In genomic region chr6:141848029-141848890, GRCh38 we compare ENCODE assay signal across 14 cellular contexts.
DNase-seq lines count a peak whose midpoint lies in the region; ATAC-seq, FAIRE-seq and TF ChIP-seq lines count a peak whose summit lies in the region.
"Had no signal": no experiment of that assay in that cellular context is flagged by ENCODE, and none has a peak within 500 bp of the region (broad histone marks: within the 10 kb centered on the region; RNA-seq: fewer than 3 reads in every experiment).

No MANE protein-coding gene starts in this region.

- H2BK5ac ChIP-seq in trophoblast cell (ENCODE audit: low read depth, low read length, poor library complexity) = no peak overlapping the region

- no peak overlapping the region for H3K14ac ChIP-seq in trophoblast cell (ENCODE audit: low read length)

- no peak overlapping the region for H2BK120ac ChIP-seq in trophoblast cell (ENCODE audit: insufficient read depth, low read length, poor library complexity)

- H3K27me3 ChIP-seq in MM.1S (replicated peaks; ENCODE audit: insufficient read depth, low read length) (no peaks in the 10 kb centered on the region), astrocyte (ENCODE audit: insufficient read depth, low read length) (no peaks in the 10 kb centered on the region), trophoblast cell (ENCODE audit: insufficient read depth, low read length) (no peaks in the 10 kb centered on the region), left ventricle myocardium inferior (ENCODE audit: low read depth) (no peaks in the 10 kb centered on the region)
- H3K27me3 ChIP-seq: heart left ventricle, tibial nerve had no signal

- no peak overlapping the region for H2BK12ac ChIP-seq in trophoblast cell (ENCODE audit: low read length)

- peaks cover 17% of the 10 kb centered on the region for H3K4me1 Mint-ChIP-seq in activated CD4-positive, alpha-beta T cell treated with anti-CD3 and anti-CD28 coated beads, Interleukin-2, amount 10 ng/mL, durations not matched to agents 7 days and 5 days
- H3K4me1 Mint-ChIP-seq in activated CD4-positive, alpha-beta T cell treated with anti-CD3 and anti-CD28 coated beads, Interleukin-2, amount 10 ng/mL, durations not matched to agents 24 days and 14 days = peaks cover 2% of the 10 kb centered on the region
- H3K4me1 Mint-ChIP-seq in astrocyte (ENCODE audit: low read depth, unreplicated experiment) = peaks cover 5% of the 10 kb centered on the region

- H3K79me2 ChIP-seq in MM.1S (ENCODE audit: low read length) (no peaks in the 10 kb centered on the region), astrocyte (ENCODE audit: insufficient read depth, low read length) (no peaks in the 10 kb centered on the region), trophoblast cell (ENCODE audit: control insufficient read depth, insufficient read depth, low read length, poor library complexity) (no peaks in the 10 kb centered on the region)

- no peak overlapping the region for H2AFZ ChIP-seq in MM.1S (ENCODE audit: low read length)
- no peak overlapping the region for H2AFZ ChIP-seq in astrocyte (ENCODE audit: low read depth, low read length)
- H2AFZ ChIP-seq in trophoblast cell (ENCODE audit: insufficient read depth, low read length, poor library complexity) = no peak overlapping the region

- H3K27ac ChIP-seq in MM.1S (ENCODE audit: low read length) (no peak overlapping the region), astrocyte (ENCODE audit: low read depth, low read length) (no peak overlapping the region), trophoblast cell (ENCODE audit: low read depth, low read length) (no peak overlapping the region), coronary artery (no peak overlapping the region), left ventricle myocardium inferior (replicated peaks) (no peak overlapping the region)
- H3K27ac ChIP-seq: A549 had no signal

- no peak for FAIRE-seq in astrocyte (lab: Jason Lieb, UNC)
- FAIRE-seq: A549 had no signal

- peak overlapping the region; percentile 52 for H3K23ac ChIP-seq in trophoblast cell (ENCODE audit: low read length)

- H3K9me3 ChIP-seq in MM.1S (replicated peaks; ENCODE audit: insufficient read depth, low read length) (no peaks in the 10 kb centered on the region), astrocyte (ENCODE audit: insufficient read depth, low read depth, low read length) (no peaks in the 10 kb centered on the region), trophoblast cell (ENCODE audit: insufficient read depth, low read depth, low read length) (no peaks in the 10 kb centered on the region), left ventricle myocardium inferior (replicated peaks) (no peaks in the 10 kb centered on the region)
- H3K9me3 ChIP-seq: A549, heart left ventricle, tibial nerve had no signal

- no peaks in the 10 kb centered on the region for H3K27me3 Mint-ChIP-seq in activated CD4-positive, alpha-beta T cell treated with anti-CD3 and anti-CD28 coated beads, Interleukin-2, amount 10 ng/mL, durations not matched to agents 7 days and 5 days
- no peaks in the 10 kb centered on the region for H3K27me3 Mint-ChIP-seq in activated CD4-positive, alpha-beta T cell treated with anti-CD3 and anti-CD28 coated beads, Interleukin-2, amount 10 ng/mL, durations not matched to agents 24 days and 14 days
- no peaks in the 10 kb centered on the region for H3K27me3 Mint-ChIP-seq in astrocyte (ENCODE audit: low read depth, unreplicated experiment)

- no peaks in the 10 kb centered on the region for H3K36me3 Mint-ChIP-seq in activated CD4-positive, alpha-beta T cell treated with anti-CD3 and anti-CD28 coated beads, Interleukin-2, amount 10 ng/mL, durations not matched to agents 7 days and 5 days (ENCODE audit: low read depth)
- no peaks in the 10 kb centered on the region for H3K36me3 Mint-ChIP-seq in activated CD4-positive, alpha-beta T cell treated with anti-CD3 and anti-CD28 coated beads, Interleukin-2, amount 10 ng/mL, durations not matched to agents 24 days and 14 days (ENCODE audit: low read depth)
- H3K36me3 Mint-ChIP-seq in astrocyte (ENCODE audit: low read depth, unreplicated experiment) = no peaks in the 10 kb centered on the region

- H3K4me1 ChIP-seq in MM.1S (ENCODE audit: low read length) (no peaks in the 10 kb centered on the region), astrocyte (ENCODE audit: insufficient read depth, low read length) (no peaks in the 10 kb centered on the region), trophoblast cell (ENCODE audit: control insufficient read depth in 1 of 2, insufficient read depth in 2 of 2, low read length in 2 of 2) (no peaks in the 10 kb centered on the region), left ventricle myocardium inferior (no peaks in the 10 kb centered on the region)
- H3K4me1 ChIP-seq: A549, heart left ventricle, tibial nerve had no signal

- POLR2A ChIA-PET in activated CD4-positive, alpha-beta T cell treated with anti-CD3 and anti-CD28 coated beads, Interleukin-2, amount 10 ng/mL, durations not matched to agents 7 days and 5 days (lab: Charles Lee) = no interaction called here

- no peak overlapping the region for H4K12ac ChIP-seq in trophoblast cell (ENCODE audit: low read depth, low read length)

- H4K91ac ChIP-seq in trophoblast cell (ENCODE audit: low read depth, low read length) = no peak overlapping the region

- CTCF ChIA-PET in activated CD4-positive, alpha-beta T cell treated with anti-CD3 and anti-CD28 coated beads, Interleukin-2, amount 10 ng/mL, durations not matched to agents 7 days and 5 days (lab: Charles Lee) = no interaction called here

- H3K4me2 ChIP-seq in MM.1S (ENCODE audit: low read depth, low read length) (no peak overlapping the region), astrocyte (ENCODE audit: low read length) (no peak overlapping the region), trophoblast cell (ENCODE audit: low read length) (no peak overlapping the region)
- H3K4me2 ChIP-seq: A549, smooth muscle cell had no signal

- no peak for ATAC-seq in GM21515 (IDR thresholded peaks at IDR 0.05; ENCODE audit: unreplicated experiment)
- ATAC-seq: A549, heart left ventricle had no signal

- H3K9ac ChIP-seq in MM.1S (ENCODE audit: low read length) (no peak overlapping the region), astrocyte (ENCODE audit: low read length) (no peak overlapping the region), trophoblast cell (ENCODE audit: low read length) (no peak overlapping the region)

- no peak overlapping the region for H3K4ac ChIP-seq in trophoblast cell (ENCODE audit: low read depth, low read length)

- peak; percentile 48 for DNase-seq in activated CD4-positive, alpha-beta T cell treated with anti-CD3 and anti-CD28 coated beads, Interleukin-2, amount 10 ng/mL, durations not matched to agents 7 days and 5 days
- DNase-seq in activated CD4-positive, alpha-beta T cell treated with anti-CD3 and anti-CD28 coated beads, Interleukin-2, amount 10 ng/mL, durations not matched to agents 24 days and 14 days = no peak
- DNase-seq in MM.1S (peak; percentile 33), astrocyte (ENCODE audit: low read depth) (peak; percentile 7), trophoblast cell (no peak), coronary artery (ENCODE audit: low spot score) (no peak), left ventricle myocardium inferior (no peak)
- DNase-seq: activated CD8-positive, alpha-beta memory T cell treated with anti-CD3 and anti-CD28 coated beads for 24 hours; heart left ventricle had no signal

- H3K9me3 Mint-ChIP-seq in activated CD4-positive, alpha-beta T cell treated with anti-CD3 and anti-CD28 coated beads, Interleukin-2, amount 10 ng/mL, durations not matched to agents 7 days and 5 days = no peaks in the 10 kb centered on the region
- no peaks in the 10 kb centered on the region for H3K9me3 Mint-ChIP-seq in activated CD4-positive, alpha-beta T cell treated with anti-CD3 and anti-CD28 coated beads, Interleukin-2, amount 10 ng/mL, durations not matched to agents 24 days and 14 days
- H3K9me3 Mint-ChIP-seq in astrocyte (ENCODE audit: unreplicated experiment) = no peaks in the 10 kb centered on the region
- H3K9me3 Mint-ChIP-seq: T-helper 1 cell treated with Interleukin-12 subunit alpha and Interleukin-12 subunit beta and Interleukin-4 antibody, amounts not matched to agents 30 μg/mL and 1 μg/mL, for 36 hours had no signal

- intact Hi-C loops in activated CD4-positive, alpha-beta T cell treated with anti-CD3 and anti-CD28 coated beads, Interleukin-2, amount 10 ng/mL, durations not matched to agents 24 days and 14 days (cut with micrococcal nuclease) = no loop called here
- intact Hi-C loops in left ventricle myocardium inferior (cut with micrococcal nuclease) = no loop called here

- H3K4me3 Mint-ChIP-seq in activated CD4-positive, alpha-beta T cell treated with anti-CD3 and anti-CD28 coated beads, Interleukin-2, amount 10 ng/mL, durations not matched to agents 7 days and 5 days = peak overlapping the region; percentile 2
- H3K4me3 Mint-ChIP-seq in activated CD4-positive, alpha-beta T cell treated with anti-CD3 and anti-CD28 coated beads, Interleukin-2, amount 10 ng/mL, durations not matched to agents 24 days and 14 days = no peak overlapping the region
- no peak overlapping the region for H3K4me3 Mint-ChIP-seq in astrocyte (ENCODE audit: unreplicated experiment)
- H3K4me3 Mint-ChIP-seq: T-helper 1 cell treated with Interleukin-12 subunit alpha and Interleukin-12 subunit beta and Interleukin-4 antibody, amounts not matched to agents 30 μg/mL and 1 μg/mL, for 36 hours had no signal

- no peak overlapping the region for H2AK5ac ChIP-seq in trophoblast cell (ENCODE audit: low read length)

- H3K9me2 ChIP-seq in MM.1S (replicated peaks; ENCODE audit: insufficient read depth, low read length) = no peaks in the 10 kb centered on the region

- H3K36me3 ChIP-seq in MM.1S (replicated peaks; ENCODE audit: insufficient read depth, low read length) (no peaks in the 10 kb centered on the region), astrocyte (ENCODE audit: insufficient read depth, low read length) (no peaks in the 10 kb centered on the region), trophoblast cell (ENCODE audit: control insufficient read depth in 1 of 2, insufficient read depth in 2 of 2, low read length in 2 of 2) (no peaks in the 10 kb centered on the region), left ventricle myocardium inferior (no peaks in the 10 kb centered on the region)
- H3K36me3 ChIP-seq: heart left ventricle, tibial nerve had no signal

- H3K27ac Mint-ChIP-seq in activated CD4-positive, alpha-beta T cell treated with anti-CD3 and anti-CD28 coated beads, Interleukin-2, amount 10 ng/mL, durations not matched to agents 7 days and 5 days = peak overlapping the region; percentile 52
- H3K27ac Mint-ChIP-seq in activated CD4-positive, alpha-beta T cell treated with anti-CD3 and anti-CD28 coated beads, Interleukin-2, amount 10 ng/mL, durations not matched to agents 24 days and 14 days = no peak overlapping the region
- no peak overlapping the region for H3K27ac Mint-ChIP-seq in astrocyte (ENCODE audit: unreplicated experiment)
- H3K27ac Mint-ChIP-seq: T-helper 1 cell treated with Interleukin-12 subunit alpha and Interleukin-12 subunit beta and Interleukin-4 antibody, amounts not matched to agents 30 μg/mL and 1 μg/mL, for 36 hours had no signal

- no peaks in the 10 kb centered on the region for H3K79me1 ChIP-seq in trophoblast cell (ENCODE audit: low read length)

- no peak overlapping the region for H3K18ac ChIP-seq in trophoblast cell (ENCODE audit: low read length)

- no peak overlapping the region for H4K8ac ChIP-seq in trophoblast cell (ENCODE audit: low read depth, low read length)

- WGBS in trophoblast cell (ENCODE audit: extremely low coverage, insufficient coverage, insufficient read length) = no CpG with 5 or more reads among the region's 6 CpGs

- H3F3A ChIP-seq in MM.1S (ENCODE audit: insufficient read depth, low read length) = no peaks in the 10 kb centered on the region

- no peak for TF ChIP-seq CTCF in MM.1S (IDR thresholded peaks at IDR 0.05; ENCODE audit: low read length)
- TF ChIP-seq CTCF in astrocyte (IDR thresholded peaks at IDR 0.05; ENCODE audit: insufficient read depth, low read depth, low read length) = no peak
- TF ChIP-seq CTCF in coronary artery (IDR thresholded peaks at IDR 0.05) = no peak
- TF ChIP-seq CTCF in left ventricle myocardium inferior (IDR thresholded peaks at IDR 0.05; ENCODE audit: borderline replicate concordance) = no peak

- H3K4me3 ChIP-seq in MM.1S (ENCODE audit: low read length) (no peak overlapping the region), astrocyte (ENCODE audit: insufficient read depth, low read depth, low read length) (no peak overlapping the region), trophoblast cell (ENCODE audit: low read depth, low read length) (no peak overlapping the region), coronary artery (no peak overlapping the region), left ventricle myocardium inferior (no peak overlapping the region)
- H3K4me3 ChIP-seq: A549, heart left ventricle, smooth muscle cell, tibial nerve had no signal

- no peaks in the 10 kb centered on the region for H4K20me1 ChIP-seq in MM.1S (ENCODE audit: insufficient read depth, low read length)
- H4K20me1 ChIP-seq in astrocyte (ENCODE audit: insufficient read depth, low read length) = no peaks in the 10 kb centered on the region

Comparison
In these comparisons a context has a peak if more than half of its experiments do, and no peak if none do; other contexts are left out.
1. DNase-seq: peak in activated CD4-positive, alpha-beta T cell treated with anti-CD3 and anti-CD28 coated beads, Interleukin-2, amount 10 ng/mL, durations not matched to agents 7 days and 5 days (single experiment), MM.1S (single experiment) and astrocyte (single experiment); none in activated CD4-positive, alpha-beta T cell treated with anti-CD3 and anti-CD28 coated beads, Interleukin-2, amount 10 ng/mL, durations not matched to agents 24 days and 14 days (single experiment), trophoblast cell (0 of 2), coronary artery (single experiment) and left ventricle myocardium inferior (single experiment).